18 cellular contexts compared by ENCODE assay signal in genomic region chr14:53845813-53846693, GRCh38.
DNase-seq lines count a peak whose midpoint lies in the region; ATAC-seq and TF ChIP-seq lines count a peak whose summit lies in the region.
"Had no signal": no experiment of that assay in that cellular context is flagged by ENCODE, and none has a peak within 500 bp of the region (broad histone marks: within the 10 kb centered on the region; RNA-seq: fewer than 3 reads in every experiment).

No MANE protein-coding gene starts in this region.

- H3K27ac Mint-ChIP-seq in Calu3 (ENCODE audit: unreplicated experiment), result peak overlapping the region; percentile 58
- no peak overlapping the region for H3K27ac Mint-ChIP-seq in glutamatergic neuron (ENCODE audit: unreplicated experiment)

- BruUV-seq in Calu3 (replicated peaks; lab: Mats Ljungman, UMichigan), result no TSS peak

- H3K27me3 ChIP-seq in foreskin keratinocyte, result no peaks in the 10 kb centered on the region
- H3K27me3 ChIP-seq: MG63, Peyer's patch had no signal

- peak; percentile 50 for DNase-seq in Calu3
- DNase-seq in SW480 (ENCODE audit: low spot score), result peak; percentile 89
- DNase-seq in foreskin keratinocyte, result peak; percentile 28 to 59
- peak; percentile 37 for DNase-seq in mucosa of gallbladder (ENCODE audit: low spot score)
- DNase-seq in glutamatergic neuron, result no peak
- no peak for DNase-seq in T-helper 1 cell
- DNase-seq in substantia nigra (lab: John Stamatoyannopoulos, UW), result no peak
- DNase-seq in islet precursor cell, result no peak
- DNase-seq: AML-193, GF-D8, KG1, MG63, NCI-H1105, NCI-H1694 treated with DMSO at 0.1 percent for 48 hours, NCI-H2171, NCI-H774, Peyer's patch, SHP77 had no signal

- intact Hi-C loops in Calu3 (cut with micrococcal nuclease; ENCODE audit: unreplicated experiment), result loop anchor here (10.0 kb wide), 1 partner anchor 329 kb away; no protein-coding TSS in a partner anchor

- H3K36me3 Mint-ChIP-seq in Calu3 (ENCODE audit: insufficient read depth, unreplicated experiment) (peaks cover 28% of the 10 kb centered on the region), glutamatergic neuron (ENCODE audit: unreplicated experiment) (no peaks in the 10 kb centered on the region)

- peaks cover 20% of the 10 kb centered on the region for H3K4me1 ChIP-seq in foreskin keratinocyte
- H3K4me1 ChIP-seq: Peyer's patch had no signal

- H3K9me3 Mint-ChIP-seq in Calu3 (ENCODE audit: low read depth, unreplicated experiment) (no peaks in the 10 kb centered on the region), glutamatergic neuron (ENCODE audit: unreplicated experiment) (no peaks in the 10 kb centered on the region)

- H3K4me3 Mint-ChIP-seq in Calu3 (ENCODE audit: low read depth, unreplicated experiment) (no peak overlapping the region), glutamatergic neuron (ENCODE audit: unreplicated experiment) (no peak overlapping the region)

- no peak overlapping the region for H3K27ac ChIP-seq in foreskin keratinocyte
- H3K27ac ChIP-seq in substantia nigra (ENCODE audit: low read depth, low read length, poor library complexity, severe bottlenecking), result no peak overlapping the region
- H3K27ac ChIP-seq: Peyer's patch had no signal

- CTCF ChIA-PET in Calu3 (lab: Charles Lee), result interaction anchor here (0.6 to 0.7 kb wide), 4 partner anchors 17 to 117 kb away, joined by 3 to 4 read pairs (median 3); no protein-coding TSS in a partner anchor

- H3K27me3 Mint-ChIP-seq in Calu3 (ENCODE audit: unreplicated experiment) (no peaks in the 10 kb centered on the region), glutamatergic neuron (ENCODE audit: unreplicated experiment) (no peaks in the 10 kb centered on the region)

- ATAC-seq in foreskin keratinocyte, result peak; percentile 58

- peaks cover 61% of the 10 kb centered on the region for H3K4me1 Mint-ChIP-seq in Calu3 (ENCODE audit: low read depth, unreplicated experiment)
- H3K4me1 Mint-ChIP-seq in glutamatergic neuron (ENCODE audit: low read depth, unreplicated experiment), result no peaks in the 10 kb centered on the region

- TF ChIP-seq CTCF in Calu3 (IDR thresholded peaks at IDR 0.05; ENCODE audit: unreplicated experiment) (no peak), foreskin keratinocyte (conservative IDR thresholded peaks at IDR 0.05) (no peak), glutamatergic neuron (IDR thresholded peaks at IDR 0.05; ENCODE audit: partially characterized antibody, unreplicated experiment) (no peak)

Comparison
In these comparisons a context has a peak if more than half of its experiments do, and no peak if none do; other contexts are left out.
1. DNase-seq: peak in Calu3 (single experiment), SW480 (single experiment), foreskin keratinocyte (2 of 2) and mucosa of gallbladder (single experiment); none in glutamatergic neuron (single experiment), T-helper 1 cell (0 of 5), substantia nigra (0 of 49) and islet precursor cell (single experiment).